Comparison of ENCODE assay signal across 8 cellular contexts in the genomic region with DNA sequence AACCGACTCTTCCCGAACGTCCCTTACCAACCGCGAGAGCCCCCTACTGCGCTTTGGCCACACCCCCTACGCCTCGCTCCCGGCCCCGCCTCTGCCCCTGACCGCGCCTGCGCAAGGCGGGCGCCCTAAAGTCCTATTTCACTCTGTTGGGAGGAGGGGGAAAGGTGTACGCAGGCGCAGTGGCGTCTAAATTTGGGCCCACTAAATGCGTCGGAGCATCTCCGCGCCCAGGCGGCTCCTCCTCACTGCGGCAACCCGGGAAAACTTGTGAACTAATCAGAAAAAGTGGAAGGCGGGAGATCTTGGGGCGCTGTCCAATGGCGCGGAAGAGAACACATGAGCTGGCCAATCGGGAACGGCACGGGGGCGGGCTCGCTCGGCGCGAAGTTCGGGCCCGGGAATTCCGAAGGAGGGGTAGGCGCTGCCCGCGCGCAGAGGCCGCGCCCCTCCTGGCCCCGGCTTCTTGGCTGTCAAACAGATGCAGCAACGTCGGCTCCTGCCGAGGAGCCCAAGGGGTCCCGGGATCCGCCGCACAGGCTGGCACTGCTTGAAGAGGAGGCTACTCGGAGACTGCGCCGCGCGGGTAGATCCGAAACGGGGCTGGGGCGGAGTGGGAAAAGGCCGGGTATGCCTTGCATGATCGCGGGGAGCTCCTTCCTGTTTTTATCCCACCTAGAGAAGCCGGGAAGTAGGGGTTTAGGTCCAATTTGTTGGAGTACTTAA. TPM values are rescaled to one million over a fixed set of nuclear protein-coding genes. Genes with fewer than 3 reads are reported as not detected.
DNase-seq lines count a peak whose midpoint lies in the region; ATAC-seq and TF ChIP-seq lines count a peak whose summit lies in the region.

A gene with protein sequence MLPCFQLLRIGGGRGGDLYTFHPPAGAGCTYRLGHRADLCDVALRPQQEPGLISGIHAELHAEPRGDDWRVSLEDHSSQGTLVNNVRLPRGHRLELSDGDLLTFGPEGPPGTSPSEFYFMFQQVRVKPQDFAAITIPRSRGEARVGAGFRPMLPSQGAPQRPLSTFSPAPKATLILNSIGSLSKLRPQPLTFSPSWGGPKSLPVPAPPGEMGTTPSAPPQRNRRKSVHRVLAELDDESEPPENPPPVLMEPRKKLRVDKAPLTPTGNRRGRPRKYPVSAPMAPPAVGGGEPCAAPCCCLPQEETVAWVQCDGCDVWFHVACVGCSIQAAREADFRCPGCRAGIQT (plus strand): TSS at position 450 of the 723 bp plus-strand sequence. CDS start 881 bp downstream, outside the sequence.

- peaks cover 40 to 53% of the 10 kb centered on the region in 2 donors for H3K36me3 Mint-ChIP-seq in activated naive CD4-positive, alpha-beta T cell treated with anti-CD3 and anti-CD28 coated beads, Interleukin-2, amount 50 U/mL, for 72 hours

- H3K9me3 ChIP-seq in thoracic aorta, result no peaks in the 10 kb centered on the region

- peaks cover 5% of the 10 kb centered on the region for H3K36me3 ChIP-seq in thoracic aorta

- H3K27ac ChIP-seq in thoracic aorta, result peak within 1 kb of the TSS in 1 of 2 donors; percentile 67

- no peaks in the 10 kb centered on the region for H3K27me3 ChIP-seq in thoracic aorta (replicated peaks; ENCODE audit: insufficient read depth)

- no peak for TF ChIP-seq CTCF in GM12864 (IDR thresholded peaks at IDR 0.05; ENCODE audit: low read depth, low read length, missing control alignments)
- TF ChIP-seq CTCF in omental fat pad (IDR thresholded peaks at IDR 0.05), result no peak
- no peak for TF ChIP-seq CTCF in thoracic aorta (IDR thresholded peaks at IDR 0.05)

- peak within 1 kb of the TSS; percentile 55 for H3K4me3 ChIP-seq in GM12864 (ENCODE audit: low read depth, low read length)
- peak within 1 kb of the TSS; percentile 77 for H3K4me3 ChIP-seq in thoracic aorta

- H3K4me1 ChIP-seq in thoracic aorta (ENCODE audit: control insufficient read depth in 1 of 2, low read depth in 2 of 2), result peaks cover 5 to 25% of the 10 kb centered on the region in 2 donors

- peak within 1 kb of the TSS; percentile 89 to 98 for H3K27ac Mint-ChIP-seq in activated naive CD4-positive, alpha-beta T cell treated with anti-CD3 and anti-CD28 coated beads, Interleukin-2, amount 50 U/mL, for 72 hours

- ATAC-seq in HG02678 (IDR thresholded peaks at IDR 0.05; ENCODE audit: unreplicated experiment), result peak; percentile 90
- peak; percentile 94 to 95 for ATAC-seq in activated naive CD4-positive, alpha-beta T cell treated with anti-CD3 and anti-CD28 coated beads, Interleukin-2, amount 50 U/mL, for 72 hours
- peak; percentile 98 for ATAC-seq in omental fat pad (ENCODE audit: low FRiP score)
- peak; percentile 99 for ATAC-seq in thoracic aorta (ENCODE audit: insufficient number of reproducible peaks, low FRiP score, low read depth)

- peak; percentile 97 for DNase-seq in GM12864 (ENCODE audit: low read depth)
- DNase-seq in NCI-H1105 treated with DMSO at 0.1 percent for 48 hours (lab: John Stamatoyannopoulos, UW), result peak; percentile 99
- DNase-seq in SKM-1 treated with dmso at 0.1 percent for 144 hours (lab: John Stamatoyannopoulos, UW; ENCODE audit: unreplicated experiment), result peak; percentile 99
- peak; percentile 99 for DNase-seq in activated naive CD4-positive, alpha-beta T cell treated with anti-CD3 and anti-CD28 coated beads, Interleukin-2, amount 50 U/mL, for 72 hours (ENCODE audit: low spot score in 2 of 2)
- DNase-seq in globus pallidus (ENCODE audit: low spot score), result peak; percentile 98
- peak; percentile 91 for DNase-seq in omental fat pad (ENCODE audit: low spot score)
- peak; percentile 97 for DNase-seq in thoracic aorta (ENCODE audit: low spot score)

- no peaks in the 10 kb centered on the region for H3K9me3 Mint-ChIP-seq in activated naive CD4-positive, alpha-beta T cell treated with anti-CD3 and anti-CD28 coated beads, Interleukin-2, amount 50 U/mL, for 72 hours

RNA-seq across cellular contexts. Expression of the gene that starts here (rescaled TPM):
- 100 to 1,000 TPM in 1 of 2 donors, 10 to 100 TPM in 1; 93.3 to 100 TPM for total RNA-seq in activated naive CD4-positive, alpha-beta T cell treated with anti-CD3 and anti-CD28 coated beads, Interleukin-2, amount 50 U/mL, for 72 hours
- 10 to 100 TPM in 1 of 4 donors, 1 to 10 TPM in 3; 1.9 to 19.5 (median 2.7) TPM for total RNA-seq in omental fat pad
- 10 to 100 TPM in 1 of 2 donors, 1 to 10 TPM in 1; 1.6 to 15.7 TPM for total RNA-seq in thoracic aorta

Comparison
In these comparisons a context has a peak if more than half of its experiments do, and no peak if none do; other contexts are left out.
1. RNA of the gene that starts here (total RNA-seq): 93.3 to 100 TPM in activated naive CD4-positive, alpha-beta T cell treated with anti-CD3 and anti-CD28 coated beads, Interleukin-2, amount 50 U/mL, for 72 hours; 1.6 to 15.7 TPM in thoracic aorta and 1.9 to 19.5 TPM in omental fat pad; every median in the first group is over 4 times any median in the second.
2. Peak in every context shown above with its lines, with median percentiles within 50 percentile points of each other: DNase-seq and ATAC-seq.